ENCODE assay signal across 34 cellular contexts in genomic region chr7:127021857-127022256, GRCh38.
"Had no signal": no experiment of that assay in that cellular context is flagged by ENCODE, and none has a peak within 500 bp of the region (broad histone marks: within the 10 kb centered on the region; RNA-seq: fewer than 3 reads in every experiment).

No MANE protein-coding gene starts in this region.

- ATAC-seq: activated naive CD4-positive, alpha-beta T cell treated with anti-CD3 and anti-CD28 coated beads, Interleukin-2, amount 50 U/mL, for 72 hours; activated naive CD8-positive, alpha-beta T cell treated with anti-CD3 and anti-CD28 coated beads, Interleukin-2, amount 50 U/mL, for 24 hours; activated T-cell treated with anti-CD3 and anti-CD28 coated beads, Interleukin-2, amount 50 U/mL, for 4 hours; activated T-cell treated with anti-CD3 and anti-CD28 coated beads, Interleukin-2, amount 50 U/mL, for 72 hours; activated T-helper 17 cell treated with anti-CD3 and anti-CD28 coated beads, Interleukin-2, amount 50 U/mL, for 72 hours; body of pancreas had no signal

- H3K9me3 ChIP-seq: adrenal gland, ascending aorta, body of pancreas, breast epithelium had no signal

- H3K27me3 ChIP-seq: adrenal gland, ascending aorta, body of pancreas, brain microvascular endothelial cell, breast epithelium, cardiac muscle cell had no signal

- DNase-seq: activated effector memory CD4-positive, alpha-beta T cell treated with anti-CD3 and anti-CD28 coated beads, Interleukin-2, amount 50 U/mL, for 16 hours; activated effector memory CD4-positive, alpha-beta T cell treated with Interleukin-2 at 50 U/mL for 16 hours; activated gamma-delta T cell; activated gamma-delta T cell treated with Interleukin-2 at 50 U/mL for 16 hours; activated naive CD4-positive, alpha-beta T cell; activated naive CD4-positive, alpha-beta T cell treated with anti-CD3 and anti-CD28 coated beads for 36 hours; activated naive CD4-positive, alpha-beta T cell treated with anti-CD3 and anti-CD28 coated beads, Interleukin-2, amount 10 ng/mL, durations not matched to agents 7 days and 5 days; activated naive CD4-positive, alpha-beta T cell treated with anti-CD3 and anti-CD28 coated beads, Interleukin-2, amount 50 U/mL, for 16 hours; activated naive CD4-positive, alpha-beta T cell treated with Interleukin-2 at 50 U/mL for 16 hours; activated naive CD8-positive, alpha-beta T cell treated with anti-CD3 and anti-CD28 coated beads for 36 hours; activated naive CD8-positive, alpha-beta T cell treated with anti-CD3 and anti-CD28 coated beads, Interleukin-2, amount 10 ng/mL, durations not matched to agents 7 days and 5 days; activated naive CD8-positive, alpha-beta T cell treated with anti-CD3 and anti-CD28 coated beads, Interleukin-2, amount 50 U/mL, for 24 hours; activated T-cell treated with anti-CD3 and anti-CD28 coated beads, Interleukin-2, amount 50 U/mL, for 1 hour; activated T-cell treated with anti-CD3 and anti-CD28 coated beads, Interleukin-2, amount 50 U/mL, for 24 hours; activated T-cell treated with anti-CD3 and anti-CD28 coated beads, Interleukin-2, amount 50 U/mL, for 4 hours; activated T-cell treated with anti-CD3 and anti-CD28 coated beads, Interleukin-2, amount 50 U/mL, for 48 hours; activated T-cell treated with anti-CD3 and anti-CD28 coated beads, Interleukin-2, amount 50 U/mL, for 72 hours; amniotic stem cell; amygdala; anterior cingulate cortex; aorta; brain microvascular endothelial cell; caudate nucleus; central memory CD4-positive, alpha-beta T cell; cerebellar nuclear complex had no signal

- FAIRE-seq: astrocyte, bronchial epithelial cell had no signal

- H3K27ac ChIP-seq: adrenal gland, ascending aorta, body of pancreas, brain microvascular endothelial cell, breast epithelium, cardiac muscle cell had no signal

- H3K4me3 ChIP-seq: adrenal gland, ascending aorta, body of pancreas, breast epithelium, cardiac muscle cell had no signal

- H3K36me3 ChIP-seq: adrenal gland, ascending aorta, brain microvascular endothelial cell, breast epithelium, cardiac muscle cell had no signal

- H3K4me1 ChIP-seq: adrenal gland, ascending aorta, body of pancreas, breast epithelium had no signal
